26 cellular contexts compared by ENCODE assay signal in the genomic region with DNA sequence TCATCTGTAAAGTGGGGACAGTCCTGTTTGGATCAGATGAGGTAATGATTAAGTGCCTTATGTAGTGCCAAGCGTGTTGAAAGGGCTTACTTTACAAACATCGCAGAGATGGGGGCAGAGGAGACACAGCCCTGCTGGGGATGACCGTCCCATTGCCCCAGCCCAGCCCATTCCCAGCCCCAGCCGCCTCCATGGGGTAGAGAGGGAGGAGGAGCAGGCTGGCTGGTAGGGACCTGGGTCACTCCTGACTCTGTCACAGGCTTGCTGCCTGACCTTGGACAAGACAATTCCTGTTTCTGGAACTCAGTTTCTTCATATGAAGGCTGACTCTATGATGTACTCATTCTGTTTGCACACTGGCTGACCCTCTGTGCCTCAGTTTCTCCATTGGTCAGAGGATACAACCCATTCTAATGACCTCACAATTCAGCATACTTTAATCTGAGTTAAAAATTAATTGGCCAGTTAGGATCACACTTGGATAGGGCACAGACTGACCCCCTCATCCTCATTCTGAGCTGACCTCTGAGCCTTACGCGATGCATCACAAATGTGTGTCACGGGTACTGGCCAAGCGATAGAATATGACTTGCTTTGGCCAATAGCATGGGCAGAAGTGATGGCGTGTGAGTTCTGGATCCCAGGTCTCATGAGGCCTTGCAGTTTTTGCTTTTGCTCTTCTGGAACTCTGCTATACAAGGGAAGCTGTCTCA.
"Had no signal": no experiment of that assay in that cellular context is flagged by ENCODE, and none has a peak within 500 bp of the region (broad histone marks: within the 10 kb centered on the region; RNA-seq: fewer than 3 reads in every experiment).

No MANE protein-coding gene starts in this region.

- H3K4me3 ChIP-seq: coronary artery, dorsolateral prefrontal cortex, esophagus squamous epithelium, gastrocnemius medialis, heart right ventricle, left lung, lower lobe of right lung, mucosa of descending colon had no signal

- H3K27me3 ChIP-seq: dorsolateral prefrontal cortex, gastrocnemius medialis, left lung had no signal

- H3K9me3 ChIP-seq: esophagus squamous epithelium, gastrocnemius medialis, heart right ventricle, left lung, lower lobe of right lung, mucosa of descending colon had no signal

- H3K4me1 Mint-ChIP-seq: mesothelial cell of epicardium had no signal

- H3K9me3 Mint-ChIP-seq: mesothelial cell of epicardium had no signal

- H3K4me3 Mint-ChIP-seq: endodermal cell, mesothelial cell of epicardium had no signal

- H3K27ac ChIP-seq: coronary artery, dorsolateral prefrontal cortex, epithelial cell of prostate, esophagus squamous epithelium, gastrocnemius medialis, heart right ventricle, left lung, lower lobe of right lung had no signal

- ATAC-seq: esophagus mucosa, gastrocnemius medialis, heart right ventricle, left colon, left lung, left ventricle myocardium superior, lower lobe of right lung, mucosa of descending colon had no signal

- H3K36me3 ChIP-seq: esophagus squamous epithelium, gastrocnemius medialis, heart right ventricle had no signal

- DNase-seq: dermis blood vessel endothelial cell; dorsolateral prefrontal cortex; effector CD4-positive, alpha-beta T cell; effector memory CD4-positive, alpha-beta T cell; endodermal cell; erythroblast; esophagus squamous epithelium; foreskin fibroblast; foreskin melanocyte; gastrocnemius medialis; glutamatergic neuron; head of caudate nucleus; heart right ventricle; hippocampal formation; kidney; kidney glomerular epithelial cell; left colon; left ventricle myocardium superior; lower lobe of right lung; mesenchymal stem cell; mucosa of descending colon had no signal

- H3K27ac Mint-ChIP-seq: endodermal cell, mesothelial cell of epicardium had no signal

- H3K4me1 ChIP-seq: gastrocnemius medialis, left lung, lower lobe of right lung had no signal
